In genomic region chr17:79365361-79365760, GRCh38 we compare ENCODE assay signal across 35 cellular contexts.
"Had no signal": no experiment of that assay in that cellular context is flagged by ENCODE, and none has a peak within 500 bp of the region (broad histone marks: within the 10 kb centered on the region; RNA-seq: fewer than 3 reads in every experiment).

No MANE protein-coding gene starts in this region.

- H3K36me3 Mint-ChIP-seq: activated CD4-positive, alpha-beta memory T cell treated with anti-CD3 and anti-CD28 coated beads for 36 hours; activated CD8-positive, alpha-beta memory T cell treated with anti-CD3 and anti-CD28 coated beads, Interleukin-2, amount 10 ng/mL, durations not matched to agents 7 days and 5 days; activated naive CD4-positive, alpha-beta T cell treated with anti-CD3 and anti-CD28 coated beads, Interleukin-2, amount 50 U/mL, for 24 hours; activated naive CD8-positive, alpha-beta T cell treated with anti-CD3 and anti-CD28 coated beads for 36 hours; brain had no signal

- H3K27ac ChIP-seq: adrenal gland, ascending aorta, breast epithelium, cardiac muscle cell, esophagus muscularis mucosa, foreskin keratinocyte, gastrocnemius medialis, heart left ventricle, WERI-Rb-1 had no signal

- H3K4me1 ChIP-seq: adrenal gland, ascending aorta, breast epithelium, foreskin keratinocyte, gastrocnemius medialis, heart left ventricle had no signal

- H3K4me3 ChIP-seq: adrenal gland, ascending aorta, breast epithelium, cardiac muscle cell, esophagus muscularis mucosa, gastrocnemius medialis, heart left ventricle had no signal

- H3K27me3 ChIP-seq: ascending aorta had no signal

- H3K36me3 ChIP-seq: adrenal gland, ascending aorta, breast epithelium, cardiac muscle cell, esophagus muscularis mucosa, gastrocnemius medialis, heart left ventricle, WERI-Rb-1 had no signal

- H3K4me1 Mint-ChIP-seq: activated B cell treated with CpG ODN at 0.5 μM for 24 hours; activated CD4-positive, alpha-beta T cell treated with anti-CD3 and anti-CD28 coated beads for 36 hours; activated CD4-positive, alpha-beta T cell treated with anti-CD3 and anti-CD28 coated beads, Interleukin-2, amount 10 ng/mL, durations not matched to agents 24 days and 14 days; activated CD8-positive, alpha-beta memory T cell treated with anti-CD3 and anti-CD28 coated beads, Interleukin-2, amount 10 ng/mL, durations not matched to agents 7 days and 5 days; activated naive CD4-positive, alpha-beta T cell treated with anti-CD3 and anti-CD28 coated beads, Interleukin-2, amount 50 U/mL, for 24 hours; activated naive CD8-positive, alpha-beta T cell treated with anti-CD3 and anti-CD28 coated beads for 36 hours; activated naive CD8-positive, alpha-beta T cell treated with anti-CD3 and anti-CD28 coated beads, Interleukin-2, amount 50 U/mL, for 24 hours; central memory CD8-positive, alpha-beta T cell had no signal

- H3K27ac Mint-ChIP-seq: activated B cell treated with CpG ODN at 0.5 μM for 24 hours; activated CD4-positive, alpha-beta memory T cell treated with anti-CD3 and anti-CD28 coated beads for 36 hours; activated CD4-positive, alpha-beta T cell treated with anti-CD3 and anti-CD28 coated beads for 36 hours; activated CD4-positive, alpha-beta T cell treated with anti-CD3 and anti-CD28 coated beads, Interleukin-2, amount 10 ng/mL, durations not matched to agents 24 days and 14 days; activated CD8-positive, alpha-beta memory T cell treated with anti-CD3 and anti-CD28 coated beads, Interleukin-2, amount 10 ng/mL, durations not matched to agents 7 days and 5 days; activated CD8-positive, alpha-beta T cell treated with anti-CD3 and anti-CD28 coated beads, Interleukin-2, amount 10 ng/mL, durations not matched to agents 7 days and 5 days; activated naive CD4-positive, alpha-beta T cell treated with anti-CD3 and anti-CD28 coated beads for 36 hours; activated naive CD4-positive, alpha-beta T cell treated with anti-CD3 and anti-CD28 coated beads, Interleukin-2, amount 50 U/mL, for 24 hours; activated naive CD8-positive, alpha-beta T cell treated with anti-CD3 and anti-CD28 coated beads for 36 hours; activated naive CD8-positive, alpha-beta T cell treated with anti-CD3 and anti-CD28 coated beads, Interleukin-2, amount 50 U/mL, for 24 hours; activated T-helper 1 cell treated with anti-CD3 and anti-CD28 coated beads, Interleukin-12 subunit alpha, Interleukin-12 subunit beta, Interleukin-2, Interleukin-4 antibody, amounts not matched to agents 30 ng/mL and 10 ng/mL and 1 ng/mL, durations not matched to agents 14 hours and 24 hours and 36 hours; activated T-helper 2 cell treated with anti-CD3 and anti-CD28 coated beads, Interferon-gamma antibody, Interleukin-2, Interleukin-4, amounts not matched to agents 10 μg/mL and 5 μg/mL and 100 μg/mL, durations not matched to agents 14 hours and 24 hours and 36 hours; effector memory CD8-positive, alpha-beta T cell had no signal

- ATAC-seq: activated CD4-positive, alpha-beta T cell treated with anti-CD3 and anti-CD28 coated beads for 36 hours; activated CD8-positive, alpha-beta memory T cell treated with anti-CD3 and anti-CD28 coated beads, Interleukin-2, amount 10 ng/mL, durations not matched to agents 7 days and 5 days; activated CD8-positive, alpha-beta T cell treated with anti-CD3 and anti-CD28 coated beads, Interleukin-2, amount 10 ng/mL, durations not matched to agents 7 days and 5 days; activated naive CD8-positive, alpha-beta T cell treated with anti-CD3 and anti-CD28 coated beads, Interleukin-2, amount 50 U/mL, for 24 hours; effector memory CD8-positive, alpha-beta T cell; foreskin keratinocyte; gastrocnemius medialis; heart left ventricle had no signal

- H3K4me3 Mint-ChIP-seq: activated B cell treated with CpG ODN at 0.5 μM for 24 hours; activated CD4-positive, alpha-beta memory T cell treated with anti-CD3 and anti-CD28 coated beads for 36 hours; activated CD4-positive, alpha-beta T cell treated with anti-CD3 and anti-CD28 coated beads for 36 hours; activated CD4-positive, alpha-beta T cell treated with anti-CD3 and anti-CD28 coated beads, Interleukin-2, amount 10 ng/mL, durations not matched to agents 24 days and 14 days; activated CD8-positive, alpha-beta memory T cell treated with anti-CD3 and anti-CD28 coated beads, Interleukin-2, amount 10 ng/mL, durations not matched to agents 7 days and 5 days; activated CD8-positive, alpha-beta T cell treated with anti-CD3 and anti-CD28 coated beads, Interleukin-2, amount 10 ng/mL, durations not matched to agents 7 days and 5 days; activated naive CD4-positive, alpha-beta T cell treated with anti-CD3 and anti-CD28 coated beads for 36 hours; activated naive CD4-positive, alpha-beta T cell treated with anti-CD3 and anti-CD28 coated beads, Interleukin-2, amount 50 U/mL, for 24 hours; activated naive CD8-positive, alpha-beta T cell treated with anti-CD3 and anti-CD28 coated beads for 36 hours; activated naive CD8-positive, alpha-beta T cell treated with anti-CD3 and anti-CD28 coated beads, Interleukin-2, amount 50 U/mL, for 24 hours; activated T-helper 1 cell treated with anti-CD3 and anti-CD28 coated beads, Interleukin-12 subunit alpha, Interleukin-12 subunit beta, Interleukin-2, Interleukin-4 antibody, amounts not matched to agents 30 ng/mL and 10 ng/mL and 1 ng/mL, durations not matched to agents 14 hours and 24 hours and 36 hours; central memory CD8-positive, alpha-beta T cell; effector memory CD8-positive, alpha-beta T cell had no signal

- H3K27me3 Mint-ChIP-seq: activated CD8-positive, alpha-beta memory T cell treated with anti-CD3 and anti-CD28 coated beads, Interleukin-2, amount 10 ng/mL, durations not matched to agents 7 days and 5 days had no signal

- H3K9me3 Mint-ChIP-seq: activated B cell treated with CpG ODN at 0.5 μM for 24 hours; activated CD4-positive, alpha-beta memory T cell treated with anti-CD3 and anti-CD28 coated beads for 36 hours; activated CD4-positive, alpha-beta T cell treated with anti-CD3 and anti-CD28 coated beads, Interleukin-2, amount 10 ng/mL, durations not matched to agents 24 days and 14 days; activated naive CD4-positive, alpha-beta T cell treated with anti-CD3 and anti-CD28 coated beads for 36 hours; activated naive CD4-positive, alpha-beta T cell treated with anti-CD3 and anti-CD28 coated beads, Interleukin-2, amount 50 U/mL, for 24 hours; activated naive CD8-positive, alpha-beta T cell treated with anti-CD3 and anti-CD28 coated beads for 36 hours; activated naive CD8-positive, alpha-beta T cell treated with anti-CD3 and anti-CD28 coated beads, Interleukin-2, amount 50 U/mL, for 24 hours; activated T-helper 1 cell treated with anti-CD3 and anti-CD28 coated beads, Interleukin-12 subunit alpha, Interleukin-12 subunit beta, Interleukin-2, Interleukin-4 antibody, amounts not matched to agents 30 ng/mL and 10 ng/mL and 1 ng/mL, durations not matched to agents 14 hours and 24 hours and 36 hours; activated T-helper 2 cell treated with anti-CD3 and anti-CD28 coated beads, Interferon-gamma antibody, Interleukin-2, Interleukin-4, amounts not matched to agents 10 μg/mL and 5 μg/mL and 100 μg/mL, durations not matched to agents 14 hours and 24 hours and 36 hours; brain; central memory CD8-positive, alpha-beta T cell; effector memory CD8-positive, alpha-beta T cell had no signal

- DNase-seq: activated B cell treated with CpG ODN at 0.5 μM for 24 hours; activated CD4-positive, alpha-beta memory T cell treated with anti-CD3 and anti-CD28 coated beads for 36 hours; activated CD4-positive, alpha-beta T cell treated with anti-CD3 and anti-CD28 coated beads for 36 hours; activated CD4-positive, alpha-beta T cell treated with anti-CD3 and anti-CD28 coated beads, Interleukin-2, amount 10 ng/mL, durations not matched to agents 24 days and 14 days; activated CD4-positive, CD25-positive, alpha-beta regulatory T cell treated with anti-CD3 and anti-CD28 coated beads, Interleukin-2, amount 50 U/mL, for 72 hours; activated CD8-positive, alpha-beta memory T cell treated with anti-CD3 and anti-CD28 coated beads, Interleukin-2, amount 10 ng/mL, durations not matched to agents 7 days and 5 days; activated CD8-positive, alpha-beta memory T cell treated with anti-CD3 and anti-CD28 coated beads, Interleukin-2, amount 50 U/mL, for 4 hours; activated CD8-positive, alpha-beta T cell treated with anti-CD3 and anti-CD28 coated beads, Interleukin-2, amount 10 ng/mL, durations not matched to agents 7 days and 5 days; activated effector memory CD4-positive, alpha-beta T cell treated with anti-CD3 and anti-CD28 coated beads, Interleukin-2, amount 50 U/mL, for 16 hours; activated naive CD4-positive, alpha-beta T cell treated with anti-CD3 and anti-CD28 coated beads for 36 hours; activated naive CD8-positive, alpha-beta T cell treated with anti-CD3 and anti-CD28 coated beads for 36 hours; activated naive CD8-positive, alpha-beta T cell treated with anti-CD3 and anti-CD28 coated beads, Interleukin-2, amount 50 U/mL, for 24 hours; activated T-cell treated with anti-CD3 and anti-CD28 coated beads, Interleukin-2, amount 50 U/mL, for 1 hour; activated T-cell treated with anti-CD3 and anti-CD28 coated beads, Interleukin-2, amount 50 U/mL, for 48 hours; adrenal gland; cortex of kidney; dermis blood vessel endothelial cell; effector CD4-positive, alpha-beta T cell; effector memory CD8-positive, alpha-beta T cell; erythroblast; foreskin keratinocyte; gastrocnemius medialis; glutamatergic neuron; T-helper 2 cell; WERI-Rb-1 had no signal

- H3K9me3 ChIP-seq: adrenal gland, ascending aorta, breast epithelium, esophagus muscularis mucosa, gastrocnemius medialis, heart left ventricle had no signal
